8 cellular contexts compared by ENCODE assay signal in genomic region chr15:80234883-80235282, GRCh38. TPM values are rescaled to one million over a fixed set of nuclear protein-coding genes. Genes with fewer than 3 reads are reported as not detected.
A peak's percentile ranks its signal among the peaks of the same experiment; 100 is the strongest.
DNase-seq lines count a peak whose midpoint lies in the region; ATAC-seq lines count a peak whose summit lies in the region.

No MANE protein-coding gene starts in this region.

- DNase-seq in SKM-1 treated with dmso at 0.1 percent for 144 hours (lab: John Stamatoyannopoulos, UW; ENCODE audit: unreplicated experiment) (peak; percentile 23), SKM-1 (lab: John Stamatoyannopoulos, UW; ENCODE audit: unreplicated experiment) (no peak), NCI-H460 (ENCODE audit: extremely low read depth, low read depth) (peak; percentile 12), iris pigment epithelial cell (ENCODE audit: low read depth) (peak; percentile 31), COLO829 (ENCODE audit: low spot score) (no peak)
- DNase-seq in activated T-helper 2 cell treated with anti-CD3 and anti-CD28 coated beads, Interferon-gamma antibody, Interleukin-2, Interleukin-4, amounts not matched to agents 10 μg/mL and 5 μg/mL and 100 μg/mL, durations not matched to agents 14 hours and 24 hours and 36 hours (ENCODE audit: low spot score), result peak; percentile 26
- DNase-seq in stimulated activated naive CD8-positive, alpha-beta T cell treated with anti-CD3 and anti-CD28 coated beads, Interleukin-15, Interleukin-2, amounts not matched to agents 100 U/mL and 50 U/mL, for 24 hours, result peak; percentile 56

- peaks cover 7% of the 10 kb centered on the region for H3K27me3 Mint-ChIP-seq in activated T-helper 2 cell treated with anti-CD3 and anti-CD28 coated beads, Interferon-gamma antibody, Interleukin-2, Interleukin-4, amounts not matched to agents 10 μg/mL and 5 μg/mL and 100 μg/mL, durations not matched to agents 14 hours and 24 hours and 36 hours (ENCODE audit: low read depth)

- H3K9me3 Mint-ChIP-seq in activated T-helper 2 cell treated with anti-CD3 and anti-CD28 coated beads, Interferon-gamma antibody, Interleukin-2, Interleukin-4, amounts not matched to agents 10 μg/mL and 5 μg/mL and 100 μg/mL, durations not matched to agents 14 hours and 24 hours and 36 hours, result no peaks in the 10 kb centered on the region

- no peak overlapping the region for H3K27ac Mint-ChIP-seq in activated T-helper 2 cell treated with anti-CD3 and anti-CD28 coated beads, Interferon-gamma antibody, Interleukin-2, Interleukin-4, amounts not matched to agents 10 μg/mL and 5 μg/mL and 100 μg/mL, durations not matched to agents 14 hours and 24 hours and 36 hours

- no peak for ATAC-seq in stimulated activated naive CD8-positive, alpha-beta T cell treated with anti-CD3 and anti-CD28 coated beads, Interleukin-15, Interleukin-2, amounts not matched to agents 100 U/mL and 50 U/mL, for 24 hours
- ATAC-seq in GM19452 (IDR thresholded peaks at IDR 0.05; ENCODE audit: unreplicated experiment), result no peak

- intact Hi-C loops in activated T-helper 2 cell treated with anti-CD3 and anti-CD28 coated beads, Interferon-gamma antibody, Interleukin-2, Interleukin-4, amounts not matched to agents 10 μg/mL and 5 μg/mL and 100 μg/mL, durations not matched to agents 14 hours and 24 hours and 36 hours (cut with micrococcal nuclease), result no loop called here

- no peak overlapping the region for H3K4me3 Mint-ChIP-seq in activated T-helper 2 cell treated with anti-CD3 and anti-CD28 coated beads, Interferon-gamma antibody, Interleukin-2, Interleukin-4, amounts not matched to agents 10 μg/mL and 5 μg/mL and 100 μg/mL, durations not matched to agents 14 hours and 24 hours and 36 hours (ENCODE audit: low read depth)

- no peaks in the 10 kb centered on the region for H3K4me1 Mint-ChIP-seq in activated T-helper 2 cell treated with anti-CD3 and anti-CD28 coated beads, Interferon-gamma antibody, Interleukin-2, Interleukin-4, amounts not matched to agents 10 μg/mL and 5 μg/mL and 100 μg/mL, durations not matched to agents 14 hours and 24 hours and 36 hours (ENCODE audit: low read depth)

- no peaks in the 10 kb centered on the region for H3K36me3 Mint-ChIP-seq in activated T-helper 2 cell treated with anti-CD3 and anti-CD28 coated beads, Interferon-gamma antibody, Interleukin-2, Interleukin-4, amounts not matched to agents 10 μg/mL and 5 μg/mL and 100 μg/mL, durations not matched to agents 14 hours and 24 hours and 36 hours (ENCODE audit: low read depth)

RNA-seq across cellular contexts. Expression of gene CTXND1, which starts 17.1 kb away (rescaled TPM):
- not detected in 2 replicates for total RNA-seq in NCI-H460 (2014; rRNA removed; shearing (Covaris generic))
- polyA plus RNA-seq in NCI-H460 (2014; cell fraction: nucleus; rRNA removed), result not detected in 2 replicates
- not detected in 2 replicates for total RNA-seq in activated T-helper 2 cell treated with anti-CD3 and anti-CD28 coated beads, Interferon-gamma antibody, Interleukin-2, Interleukin-4, amounts not matched to agents 10 μg/mL and 5 μg/mL and 100 μg/mL, durations not matched to agents 14 hours and 24 hours and 36 hours

Comparison
In these comparisons a context has a peak if more than half of its experiments do, and no peak if none do; other contexts are left out.
1. DNase-seq: peak in SKM-1 treated with dmso at 0.1 percent for 144 hours (single experiment), NCI-H460 (single experiment), activated T-helper 2 cell treated with anti-CD3 and anti-CD28 coated beads, Interferon-gamma antibody, Interleukin-2, Interleukin-4, amounts not matched to agents 10 μg/mL and 5 μg/mL and 100 μg/mL, durations not matched to agents 14 hours and 24 hours and 36 hours (single experiment), iris pigment epithelial cell (single experiment) and stimulated activated naive CD8-positive, alpha-beta T cell treated with anti-CD3 and anti-CD28 coated beads, Interleukin-15, Interleukin-2, amounts not matched to agents 100 U/mL and 50 U/mL, for 24 hours (single experiment); none in SKM-1 (single experiment) and COLO829 (single experiment).